Comparison of ENCODE assay signal across 8 cellular contexts in genomic region chr22:23218867-23219251, GRCh38. TPM values are rescaled to one million over a fixed set of nuclear protein-coding genes. Genes with fewer than 3 reads are reported as not detected.
DNase-seq lines count a peak whose midpoint lies in the region; ATAC-seq and TF ChIP-seq lines count a peak whose summit lies in the region.

No MANE protein-coding gene starts in this region.

- H3K4me1 Mint-ChIP-seq in activated naive CD8-positive, alpha-beta T cell (ENCODE audit: low read depth), result peaks cover 100% of the 10 kb centered on the region

- peaks cover 29% of the 10 kb centered on the region for H3K36me3 ChIP-seq in DOHH2 (ENCODE audit: control insufficient read depth, low read length)
- H3K36me3 ChIP-seq in thoracic aorta, result no peaks in the 10 kb centered on the region

- no peak for ATAC-seq in thoracic aorta (ENCODE audit: insufficient number of reproducible peaks, low FRiP score, low read depth)
- ATAC-seq in GM19328 (IDR thresholded peaks at IDR 0.05; ENCODE audit: unreplicated experiment), result no peak
- ATAC-seq in GM18909 (IDR thresholded peaks at IDR 0.05; ENCODE audit: poor library complexity, unreplicated experiment), result no peak

- H3K4me2 ChIP-seq in DOHH2 (ENCODE audit: low read length), result peak overlapping the region; percentile 100

- no peaks in the 10 kb centered on the region for H3K9me3 Mint-ChIP-seq in activated naive CD8-positive, alpha-beta T cell (ENCODE audit: low read depth)

- H3K36me3 Mint-ChIP-seq in activated naive CD8-positive, alpha-beta T cell, result peaks cover 2% of the 10 kb centered on the region

- H3K4me3 ChIP-seq in DOHH2 (ENCODE audit: low read length), result peak overlapping the region; percentile 79
- H3K4me3 ChIP-seq in thoracic aorta, result peak overlapping the region; percentile 25
- H3K4me3 ChIP-seq in lower leg skin (ENCODE audit: low read depth, poor library complexity, severe bottlenecking), result no peak overlapping the region

- 52 to 75% methylated on average over 11 of the region's 11 CpGs for WGBS in lower leg skin, 2 donors

- intact Hi-C loops in lower leg skin (cut with DNase I; ENCODE audit: low total_unique reads), result no loop called here

- H3K9me2 ChIP-seq in DOHH2 (replicated peaks; ENCODE audit: control insufficient read depth, low read length), result no peaks in the 10 kb centered on the region

- H3K4me1 ChIP-seq in DOHH2 (ENCODE audit: control insufficient read depth, low read length) (peaks cover 95% of the 10 kb centered on the region), thoracic aorta (ENCODE audit: control insufficient read depth in 1 of 2, low read depth in 2 of 2) (peaks cover 66 to 92% of the 10 kb centered on the region in 2 donors)

- H3K79me2 ChIP-seq in DOHH2 (ENCODE audit: control insufficient read depth, low read length), result peaks cover 100% of the 10 kb centered on the region

- no peaks in the 10 kb centered on the region for H3K27me3 Mint-ChIP-seq in activated naive CD8-positive, alpha-beta T cell

- H3K9me3 ChIP-seq in DOHH2 (ENCODE audit: control insufficient read depth, insufficient read depth, low read length) (no peaks in the 10 kb centered on the region), thoracic aorta (no peaks in the 10 kb centered on the region)

- 0 out of 2 replicates have a peak, but pooled peaks cover 8% of the 10 kb centered on the region for H3F3A ChIP-seq in DOHH2 (ENCODE audit: control insufficient read depth, insufficient read depth)

- H3K27me3 ChIP-seq in DOHH2 (ENCODE audit: control insufficient read depth, low read length), result no peaks in the 10 kb centered on the region
- no peaks in the 10 kb centered on the region for H3K27me3 ChIP-seq in thoracic aorta (replicated peaks; ENCODE audit: insufficient read depth)

- peak overlapping the region; percentile 94 for H3K27ac Mint-ChIP-seq in activated naive CD8-positive, alpha-beta T cell

- no peak for TF ChIP-seq POLR2A in lower leg skin (IDR thresholded peaks at IDR 0.05)

- peak; percentile 81 for DNase-seq in NCI-H146 (lab: John Stamatoyannopoulos, UW)
- peak; percentile 61 for DNase-seq in kidney tubule cell (ENCODE audit: low spot score)
- no peak for DNase-seq in thoracic aorta (ENCODE audit: low spot score)
- DNase-seq in lower leg skin (ENCODE audit: low spot score in 2 of 2), result no peak

- TF ChIP-seq CTCF in DOHH2 (IDR thresholded peaks at IDR 0.05; ENCODE audit: low read depth, low read length, poor library complexity, severe bottlenecking) (no peak), thoracic aorta (IDR thresholded peaks at IDR 0.05) (no peak), lower leg skin (IDR thresholded peaks at IDR 0.05) (no peak)

- peaks cover 19% of the 10 kb centered on the region for H4K20me1 ChIP-seq in DOHH2 (ENCODE audit: control insufficient read depth, insufficient read depth, low read depth, low read length)

- peak overlapping the region; percentile 79 for H3K27ac ChIP-seq in DOHH2 (ENCODE audit: low read depth, low read length)
- peak overlapping the region; percentile 25 to 56 for H3K27ac ChIP-seq in thoracic aorta

- H3K4me3 Mint-ChIP-seq in activated naive CD8-positive, alpha-beta T cell, result peak overlapping the region; percentile 85

RNA-seq across cellular contexts. Expression of gene BCR, which starts 38.5 kb away (rescaled TPM):
- total RNA-seq in thoracic aorta (100 to 1,000 TPM in 1 of 2 donors, 10 to 100 TPM in 1; 73.2 to 232 TPM), lower leg skin (100 to 1,000 TPM in 1 of 4 donors, 10 to 100 TPM in 3; 70.5 to 102 (median 84.1) TPM)

Comparison
In these comparisons a context has a peak if more than half of its experiments do, and no peak if none do; other contexts are left out.
1. DNase-seq: peak in NCI-H146 (single experiment) and kidney tubule cell (single experiment); none in thoracic aorta (single experiment) and lower leg skin (0 of 2).